Comparison of ENCODE assay signal across 20 cellular contexts in genomic region chr9:95190413-95190812, GRCh38.
DNase-seq lines count a peak whose midpoint lies in the region; ATAC-seq and TF ChIP-seq lines count a peak whose summit lies in the region.
"Had no signal": no experiment of that assay in that cellular context is flagged by ENCODE, and none has a peak within 500 bp of the region (broad histone marks: within the 10 kb centered on the region; RNA-seq: fewer than 3 reads in every experiment).

No MANE protein-coding gene starts in this region.

- 94% methylated on average over 4 of the region's 4 CpGs for WGBS in smooth muscle cell (ENCODE audit: low lambda C conversion rate)

- CTCF ChIA-PET in activated CD4-positive, alpha-beta T cell treated with anti-CD3 and anti-CD28 coated beads for 36 hours (lab: Charles Lee): interaction anchor here (1.0 to 1.1 kb wide), 2 partner anchors 10 to 146 kb away, joined by 3 read pairs; no protein-coding TSS in a partner anchor

- no peaks in the 10 kb centered on the region for H3K27me3 Mint-ChIP-seq in activated CD4-positive, alpha-beta T cell treated with anti-CD3 and anti-CD28 coated beads, Interleukin-2, amount 10 ng/mL, durations not matched to agents 24 days and 14 days
- H3K27me3 Mint-ChIP-seq in activated CD4-positive, alpha-beta T cell treated with anti-CD3 and anti-CD28 coated beads for 36 hours: no peaks in the 10 kb centered on the region
- peaks cover 0 to 3% (median 0%) of the 10 kb centered on the region in 3 donors for H3K27me3 Mint-ChIP-seq in immature natural killer cell (ENCODE audit: low read depth in 3 of 3)
- H3K27me3 Mint-ChIP-seq: naive thymus-derived CD8-positive, alpha-beta T cell had no signal

- intact Hi-C loops in activated CD4-positive, alpha-beta T cell treated with anti-CD3 and anti-CD28 coated beads, Interleukin-2, amount 10 ng/mL, durations not matched to agents 24 days and 14 days (cut with micrococcal nuclease): no loop called here
- intact Hi-C loops in activated CD4-positive, alpha-beta T cell treated with anti-CD3 and anti-CD28 coated beads for 36 hours (cut with DNase I, micrococcal nuclease): no loop called here

- no peaks in the 10 kb centered on the region for H4K20me1 ChIP-seq in smooth muscle cell (ENCODE audit: low read depth)

- H3K9me3 Mint-ChIP-seq in activated CD4-positive, alpha-beta T cell treated with anti-CD3 and anti-CD28 coated beads, Interleukin-2, amount 10 ng/mL, durations not matched to agents 24 days and 14 days: peaks cover 6% of the 10 kb centered on the region
- no peaks in the 10 kb centered on the region for H3K9me3 Mint-ChIP-seq in activated CD4-positive, alpha-beta T cell treated with anti-CD3 and anti-CD28 coated beads for 36 hours (ENCODE audit: low read depth)
- no peaks in the 10 kb centered on the region for H3K9me3 Mint-ChIP-seq in immature natural killer cell
- H3K9me3 Mint-ChIP-seq: activated naive CD4-positive, alpha-beta T cell treated with anti-CD3 and anti-CD28 coated beads for 36 hours; naive thymus-derived CD8-positive, alpha-beta T cell had no signal

- H3K9ac ChIP-seq in smooth muscle cell (ENCODE audit: low read depth): no peak overlapping the region
- H3K9ac ChIP-seq: KMS-11 had no signal

- no peak overlapping the region for H2AFZ ChIP-seq in smooth muscle cell (ENCODE audit: low read depth)

- H3F3A ChIP-seq in smooth muscle cell (ENCODE audit: low read depth): peaks cover 17% of the 10 kb centered on the region

- peaks cover 5% of the 10 kb centered on the region for H3K36me3 Mint-ChIP-seq in activated CD4-positive, alpha-beta T cell treated with anti-CD3 and anti-CD28 coated beads, Interleukin-2, amount 10 ng/mL, durations not matched to agents 24 days and 14 days (ENCODE audit: low read depth)
- no peaks in the 10 kb centered on the region for H3K36me3 Mint-ChIP-seq in activated CD4-positive, alpha-beta T cell treated with anti-CD3 and anti-CD28 coated beads for 36 hours (ENCODE audit: low read depth)
- H3K36me3 Mint-ChIP-seq in immature natural killer cell: peaks cover 0 to 2% (median 0%) of the 10 kb centered on the region in 3 donors
- H3K36me3 Mint-ChIP-seq: naive thymus-derived CD8-positive, alpha-beta T cell had no signal

- no peak overlapping the region for H3K4me3 ChIP-seq in smooth muscle cell
- H3K4me3 ChIP-seq: skin epidermis, uterus had no signal

- no peaks in the 10 kb centered on the region for H3K27me3 ChIP-seq in smooth muscle cell (ENCODE audit: low read depth)
- H3K27me3 ChIP-seq: uterus had no signal

- no peaks in the 10 kb centered on the region for H3K36me3 ChIP-seq in smooth muscle cell (ENCODE audit: low read depth)
- H3K36me3 ChIP-seq: uterus had no signal

- no peak for TF ChIP-seq CTCF in VCaP (conservative IDR thresholded peaks at IDR 0.05)
- TF ChIP-seq CTCF in smooth muscle cell (IDR thresholded peaks at IDR 0.05; ENCODE audit: borderline replicate concordance, insufficient read depth, poor library complexity, severe bottlenecking): no peak

- peak overlapping the region; percentile 63 for H3K27ac ChIP-seq in VCaP
- H3K27ac ChIP-seq in smooth muscle cell (ENCODE audit: low read depth): no peak overlapping the region
- H3K27ac ChIP-seq: KMS-11 had no signal

- DNase-seq in activated CD4-positive, alpha-beta T cell treated with anti-CD3 and anti-CD28 coated beads, Interleukin-2, amount 10 ng/mL, durations not matched to agents 24 days and 14 days: no peak
- no peak for DNase-seq in activated CD4-positive, alpha-beta T cell treated with anti-CD3 and anti-CD28 coated beads for 36 hours
- DNase-seq in immature natural killer cell: no peak
- DNase-seq in smooth muscle cell (lab: John Stamatoyannopoulos, UW; ENCODE audit: unreplicated experiment): no peak
- DNase-seq in cerebellar cortex (ENCODE audit: low spot score): no peak
- no peak for DNase-seq in NCI-H510A treated with DMSO at 0.1 percent for 48 hours (lab: John Stamatoyannopoulos, UW)
- no peak for DNase-seq in SIG-M5 treated with dmso at 0.1 percent for 504 hours (lab: John Stamatoyannopoulos, UW; ENCODE audit: unreplicated experiment)
- DNase-seq: activated CD8-positive, alpha-beta memory T cell treated with anti-CD3 and anti-CD28 coated beads, Interleukin-2, amount 50 U/mL, for 4 hours; activated naive CD4-positive, alpha-beta T cell treated with anti-CD3 and anti-CD28 coated beads for 36 hours; naive thymus-derived CD8-positive, alpha-beta T cell; NCI-H1105; NCI-H2081 treated with DMSO at 0.1 percent for 48 hours; NCI-H526 treated with DMSO at 0.1 percent for 48 hours; SHP77 treated with DMSO at 0.1 percent for 48 hours; stimulated activated CD4-positive, alpha-beta T cell treated with anti-CD3 and anti-CD28 coated beads, Interleukin-4, amount 100 ng/mL, for 24 hours; T-helper 9 cell; uterus had no signal

- no peaks in the 10 kb centered on the region for H3K9me3 ChIP-seq in smooth muscle cell (replicated peaks; ENCODE audit: low read depth)
- H3K9me3 ChIP-seq: uterus had no signal

- H3K4me1 ChIP-seq in smooth muscle cell (ENCODE audit: low read depth): peaks cover 8% of the 10 kb centered on the region
- H3K4me1 ChIP-seq: uterus had no signal

- POLR2A ChIA-PET in activated CD4-positive, alpha-beta T cell treated with anti-CD3 and anti-CD28 coated beads for 36 hours (lab: Charles Lee): no interaction called here

- H3K4me1 Mint-ChIP-seq in activated CD4-positive, alpha-beta T cell treated with anti-CD3 and anti-CD28 coated beads, Interleukin-2, amount 10 ng/mL, durations not matched to agents 24 days and 14 days: peaks cover 36% of the 10 kb centered on the region
- peaks cover 20% of the 10 kb centered on the region for H3K4me1 Mint-ChIP-seq in activated CD4-positive, alpha-beta T cell treated with anti-CD3 and anti-CD28 coated beads for 36 hours
- peaks cover 30 to 31% of the 10 kb centered on the region in 2 donors for H3K4me1 Mint-ChIP-seq in immature natural killer cell

- no peak for ATAC-seq in activated CD4-positive, alpha-beta T cell treated with anti-CD3 and anti-CD28 coated beads for 36 hours
- ATAC-seq: naive thymus-derived CD8-positive, alpha-beta T cell had no signal

- peak overlapping the region; percentile 79 for H3K27ac Mint-ChIP-seq in activated CD4-positive, alpha-beta T cell treated with anti-CD3 and anti-CD28 coated beads, Interleukin-2, amount 10 ng/mL, durations not matched to agents 24 days and 14 days
- no peak overlapping the region for H3K27ac Mint-ChIP-seq in activated CD4-positive, alpha-beta T cell treated with anti-CD3 and anti-CD28 coated beads for 36 hours
- peak overlapping the region in 5 of 6 donors; percentile 2 to 83 (median 65) for H3K27ac Mint-ChIP-seq in immature natural killer cell
- H3K27ac Mint-ChIP-seq: activated naive CD4-positive, alpha-beta T cell treated with anti-CD3 and anti-CD28 coated beads for 36 hours had no signal

- no peaks in the 10 kb centered on the region for H3K79me2 ChIP-seq in smooth muscle cell (ENCODE audit: low read depth)

- peak overlapping the region; percentile 78 for H3K4me2 ChIP-seq in smooth muscle cell
- H3K4me2 ChIP-seq: KMS-11 had no signal

- H3K4me3 Mint-ChIP-seq in activated CD4-positive, alpha-beta T cell treated with anti-CD3 and anti-CD28 coated beads, Interleukin-2, amount 10 ng/mL, durations not matched to agents 24 days and 14 days: peak overlapping the region; percentile 65
- no peak overlapping the region for H3K4me3 Mint-ChIP-seq in activated CD4-positive, alpha-beta T cell treated with anti-CD3 and anti-CD28 coated beads for 36 hours
- peak overlapping the region in 3 of 5 donors; percentile 8 to 70 (median 36) for H3K4me3 Mint-ChIP-seq in immature natural killer cell
- H3K4me3 Mint-ChIP-seq: activated naive CD4-positive, alpha-beta T cell treated with anti-CD3 and anti-CD28 coated beads for 36 hours had no signal
